In the genomic region with DNA sequence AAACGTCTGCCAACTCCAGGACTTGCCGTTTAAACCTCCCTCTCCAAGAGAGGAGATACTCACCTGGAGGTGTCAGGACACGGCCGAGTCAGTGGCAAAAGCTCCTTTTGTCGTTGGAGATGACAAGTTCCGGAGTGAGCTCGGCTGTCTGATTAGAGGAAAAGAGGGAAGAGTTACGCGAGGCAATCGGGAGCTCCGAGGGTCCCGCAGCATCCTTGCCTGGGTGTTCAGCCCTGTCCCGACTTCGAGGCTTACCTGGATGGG, we compare ENCODE assay signal across 8 cellular contexts. TPM values are rescaled to one million over a fixed set of nuclear protein-coding genes. Genes with fewer than 3 reads are reported as not detected.
DNase-seq lines count a peak whose midpoint lies in the region; ATAC-seq and TF ChIP-seq lines count a peak whose summit lies in the region.

No MANE protein-coding gene starts in this region.

- H3K27me3 ChIP-seq in left lung, result peaks cover 0 to 62% of the 10 kb centered on the region in 2 donors
- H3K27me3 ChIP-seq in thyroid gland, result no peaks in the 10 kb centered on the region

- peaks cover 60 to 89% of the 10 kb centered on the region in 2 donors for H3K4me1 ChIP-seq in left lung
- H3K4me1 ChIP-seq in thyroid gland, result peaks cover 53 to 65% of the 10 kb centered on the region in 2 donors

- no peak for ATAC-seq in activated naive CD8-positive, alpha-beta T cell treated with anti-CD3 and anti-CD28 coated beads, Interleukin-2, amount 10 ng/mL, durations not matched to agents 7 days and 5 days (ENCODE audit: low read depth)
- ATAC-seq in left lung, result no peak
- ATAC-seq in sciatic nerve, result no peak

- H3K4me3 ChIP-seq in left lung (peak overlapping the region; percentile 89), thyroid gland (replicated peaks in 1 of 3) (peak overlapping the region; percentile 69 to 87 (median 73))

- intact Hi-C loops in left lung (cut with DNase I) (no loop called here), thyroid gland (cut with DNase I) (no loop called here), sciatic nerve (cut with DNase I) (no loop called here)

- DNase-seq in activated T-cell treated with anti-CD3 and anti-CD28 coated beads, Interleukin-2, amount 50 U/mL, for 24 hours, result no peak
- DNase-seq in activated T-cell treated with anti-CD3 and anti-CD28 coated beads, Interleukin-2, amount 50 U/mL, for 1 hour, result no peak
- no peak for DNase-seq in activated naive CD8-positive, alpha-beta T cell treated with anti-CD3 and anti-CD28 coated beads, Interleukin-2, amount 10 ng/mL, durations not matched to agents 7 days and 5 days
- DNase-seq in left lung (no peak), thyroid gland (no peak), sciatic nerve (ENCODE audit: low spot score) (no peak), kidney glomerular epithelial cell (lab: John Stamatoyannopoulos, UW) (no peak)
- DNase-seq in stimulated activated naive CD4-positive, alpha-beta T cell treated with Interleukin-2 at 50 U/mL for 16 hours (lab: John Stamatoyannopoulos, UW), result no peak

- H3K36me3 Mint-ChIP-seq in activated T-cell treated with anti-CD3 and anti-CD28 coated beads, Interleukin-2, amount 50 U/mL, for 24 hours (ENCODE audit: low read depth), result peaks cover 18% of the 10 kb centered on the region
- H3K36me3 Mint-ChIP-seq in activated naive CD8-positive, alpha-beta T cell treated with anti-CD3 and anti-CD28 coated beads, Interleukin-2, amount 10 ng/mL, durations not matched to agents 7 days and 5 days, result peaks cover 4% of the 10 kb centered on the region

- TF ChIP-seq POLR2A in thyroid gland (IDR thresholded peaks at IDR 0.05), result no peak

- peak overlapping the region; percentile 79 for H3K27ac Mint-ChIP-seq in activated T-cell treated with anti-CD3 and anti-CD28 coated beads, Interleukin-2, amount 50 U/mL, for 24 hours
- peak overlapping the region; percentile 85 for H3K27ac Mint-ChIP-seq in activated naive CD8-positive, alpha-beta T cell treated with anti-CD3 and anti-CD28 coated beads, Interleukin-2, amount 10 ng/mL, durations not matched to agents 7 days and 5 days

- 0 to 1% methylated on average over 13 to 14 of the region's 14 CpGs for WGBS in thyroid gland, 2 donors

- no peak for TF ChIP-seq CTCF in left lung (IDR thresholded peaks at IDR 0.05)
- no peak for TF ChIP-seq CTCF in thyroid gland (IDR thresholded peaks at IDR 0.05)

- H3K4me3 Mint-ChIP-seq in activated T-cell treated with anti-CD3 and anti-CD28 coated beads, Interleukin-2, amount 50 U/mL, for 24 hours, result peak overlapping the region; percentile 90
- H3K4me3 Mint-ChIP-seq in activated naive CD8-positive, alpha-beta T cell treated with anti-CD3 and anti-CD28 coated beads, Interleukin-2, amount 10 ng/mL, durations not matched to agents 7 days and 5 days, result peak overlapping the region; percentile 84

- H3K36me3 ChIP-seq in left lung, result peaks cover 0 to 3% of the 10 kb centered on the region in 2 donors
- H3K36me3 ChIP-seq in thyroid gland, result peaks cover 12 to 23% of the 10 kb centered on the region in 2 donors

- peak overlapping the region; percentile 95 to 96 for H3K27ac ChIP-seq in left lung
- H3K27ac ChIP-seq in thyroid gland, result peak overlapping the region; percentile 96 to 99 (median 98)

- POLR2A ChIA-PET in activated naive CD8-positive, alpha-beta T cell treated with anti-CD3 and anti-CD28 coated beads, Interleukin-2, amount 10 ng/mL, durations not matched to agents 7 days and 5 days (lab: Charles Lee), result interaction anchor here (0.9 to 6.4 kb wide), 17 partner anchors 8 to 401 kb away, joined by 3 to 141 read pairs (median 14); partner anchors contain the start of genes E2F2 and PNRC2

- no peaks in the 10 kb centered on the region for H3K9me3 Mint-ChIP-seq in activated T-cell treated with anti-CD3 and anti-CD28 coated beads, Interleukin-2, amount 50 U/mL, for 24 hours
- no peaks in the 10 kb centered on the region for H3K9me3 Mint-ChIP-seq in activated naive CD8-positive, alpha-beta T cell treated with anti-CD3 and anti-CD28 coated beads, Interleukin-2, amount 10 ng/mL, durations not matched to agents 7 days and 5 days

- peaks cover 74% of the 10 kb centered on the region for H3K4me1 Mint-ChIP-seq in activated T-cell treated with anti-CD3 and anti-CD28 coated beads, Interleukin-2, amount 50 U/mL, for 24 hours (ENCODE audit: low read depth)
- peaks cover 60% of the 10 kb centered on the region for H3K4me1 Mint-ChIP-seq in activated naive CD8-positive, alpha-beta T cell treated with anti-CD3 and anti-CD28 coated beads, Interleukin-2, amount 10 ng/mL, durations not matched to agents 7 days and 5 days

- H3K9me3 ChIP-seq in left lung (no peaks in the 10 kb centered on the region), thyroid gland (no peaks in the 10 kb centered on the region)

- H3K27me3 Mint-ChIP-seq in activated T-cell treated with anti-CD3 and anti-CD28 coated beads, Interleukin-2, amount 50 U/mL, for 24 hours, result peaks cover 2% of the 10 kb centered on the region
- H3K27me3 Mint-ChIP-seq in activated naive CD8-positive, alpha-beta T cell treated with anti-CD3 and anti-CD28 coated beads, Interleukin-2, amount 10 ng/mL, durations not matched to agents 7 days and 5 days, result peaks cover 17% of the 10 kb centered on the region

RNA-seq across cellular contexts. Expression of gene ID3, which starts 0.5 kb away (rescaled TPM):
- total RNA-seq in activated naive CD8-positive, alpha-beta T cell treated with anti-CD3 and anti-CD28 coated beads, Interleukin-2, amount 10 ng/mL, durations not matched to agents 7 days and 5 days, result 10 to 100 TPM; 44.0 to 51.1 TPM
- total RNA-seq in left lung (100 to 1,000 TPM; 125 to 129 TPM), thyroid gland (100 to 1,000 TPM; 279 to 388 (median 343) TPM), sciatic nerve (289 TPM)

RNA-seq across cellular contexts. Expression of gene E2F2, which starts 27.8 kb away (rescaled TPM):
- total RNA-seq in activated naive CD8-positive, alpha-beta T cell treated with anti-CD3 and anti-CD28 coated beads, Interleukin-2, amount 10 ng/mL, durations not matched to agents 7 days and 5 days, result 10 to 100 TPM; 44.2 to 45.1 TPM
- total RNA-seq in left lung (1 to 10 TPM; 3.2 to 4.3 TPM), thyroid gland (under 1 TPM in 3 of 4 donors, not detected in 1; 0.10 to 0.27 (median 0.17) TPM), sciatic nerve (2.1 TPM)

Comparison
In these comparisons a context has a peak if more than half of its experiments do, and no peak if none do; other contexts are left out.
1. RNA of gene E2F2, which starts 27.8 kb away (total RNA-seq): 44.2 to 45.1 TPM in activated naive CD8-positive, alpha-beta T cell treated with anti-CD3 and anti-CD28 coated beads, Interleukin-2, amount 10 ng/mL, durations not matched to agents 7 days and 5 days; 3.2 to 4.3 TPM in left lung, 2.1 TPM in sciatic nerve (single experiment) and 0.10 to 0.27 TPM in thyroid gland; every median in the first group is over 4 times any median in the second.